In the genomic region with DNA sequence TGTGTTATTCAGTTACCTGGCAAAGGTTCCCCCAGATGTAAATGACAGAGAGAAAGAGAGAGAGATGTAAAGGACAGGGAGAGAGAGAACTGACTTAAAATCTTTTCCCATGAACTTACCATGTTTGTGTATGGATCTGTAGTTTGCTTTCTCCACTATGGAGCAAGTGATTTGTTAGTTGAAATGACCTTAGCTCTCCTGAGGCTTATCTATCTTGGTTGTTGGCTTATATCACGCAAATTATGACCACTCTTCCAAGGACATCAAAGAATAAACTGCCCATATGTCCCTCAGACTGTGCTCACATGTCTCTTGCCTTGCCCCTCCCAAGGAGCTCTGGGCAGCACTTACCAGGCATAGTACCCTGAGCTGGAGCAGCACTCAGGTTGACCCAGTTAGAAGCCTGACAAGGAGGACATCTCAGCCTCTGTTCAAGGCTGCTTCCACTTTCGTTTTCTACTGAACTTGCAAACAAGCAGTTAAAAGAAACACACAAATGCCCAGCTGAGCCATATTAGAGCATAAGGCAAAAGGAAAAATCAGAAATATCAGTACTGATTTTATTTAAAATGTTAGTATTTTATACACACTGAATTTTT, we compare ENCODE assay signal across 8 cellular contexts.
DNase-seq lines count a peak whose midpoint lies in the region; ATAC-seq and TF ChIP-seq lines count a peak whose summit lies in the region.

No MANE protein-coding gene starts in this region.

- H3K36me3 Mint-ChIP-seq in activated T-helper 1 cell treated with anti-CD3 and anti-CD28 coated beads, Interleukin-12 subunit alpha, Interleukin-12 subunit beta, Interleukin-2, Interleukin-4 antibody, amounts not matched to agents 30 ng/mL and 10 ng/mL and 1 ng/mL, durations not matched to agents 14 hours and 24 hours and 36 hours (ENCODE audit: low read depth) = peaks cover 2% of the 10 kb centered on the region
- no peaks in the 10 kb centered on the region for H3K36me3 Mint-ChIP-seq in stimulated activated effector memory CD8-positive, alpha-beta T cell treated with anti-CD3 and anti-CD28 coated beads, Interleukin-12 subunit alpha, Interleukin-12 subunit beta, amount 100 ng/mL, for 72 hours

- H3K9me3 Mint-ChIP-seq in activated T-helper 1 cell treated with anti-CD3 and anti-CD28 coated beads, Interleukin-12 subunit alpha, Interleukin-12 subunit beta, Interleukin-2, Interleukin-4 antibody, amounts not matched to agents 30 ng/mL and 10 ng/mL and 1 ng/mL, durations not matched to agents 14 hours and 24 hours and 36 hours = no peaks in the 10 kb centered on the region
- H3K9me3 Mint-ChIP-seq in stimulated activated effector memory CD8-positive, alpha-beta T cell treated with anti-CD3 and anti-CD28 coated beads, Interleukin-12 subunit alpha, Interleukin-12 subunit beta, amount 100 ng/mL, for 72 hours = no peaks in the 10 kb centered on the region

- intact Hi-C loops in activated T-helper 1 cell treated with anti-CD3 and anti-CD28 coated beads, Interleukin-12 subunit alpha, Interleukin-12 subunit beta, Interleukin-2, Interleukin-4 antibody, amounts not matched to agents 30 ng/mL and 10 ng/mL and 1 ng/mL, durations not matched to agents 14 hours and 24 hours and 36 hours (cut with micrococcal nuclease) = no loop called here

- peak; percentile 4 for DNase-seq in AG09319 (ENCODE audit: extremely low read depth, low read depth)
- DNase-seq in activated T-helper 1 cell treated with anti-CD3 and anti-CD28 coated beads, Interleukin-12 subunit alpha, Interleukin-12 subunit beta, Interleukin-2, Interleukin-4 antibody, amounts not matched to agents 30 ng/mL and 10 ng/mL and 1 ng/mL, durations not matched to agents 14 hours and 24 hours and 36 hours (ENCODE audit: low spot score) = peak; percentile 6
- DNase-seq in stimulated activated effector memory CD8-positive, alpha-beta T cell treated with anti-CD3 and anti-CD28 coated beads, Interleukin-12 subunit alpha, Interleukin-12 subunit beta, amount 100 ng/mL, for 72 hours (ENCODE audit: low spot score in 2 of 2) = no peak
- no peak for DNase-seq in DMS114 treated with DMSO at 0.1 percent for 48 hours (lab: John Stamatoyannopoulos, UW; ENCODE audit: unreplicated experiment)
- no peak for DNase-seq in epidermal melanocyte (ENCODE audit: insufficient read length, low spot score)
- no peak for DNase-seq in cortex of kidney (lab: John Stamatoyannopoulos, UW)

- H3K4me3 Mint-ChIP-seq in activated T-helper 1 cell treated with anti-CD3 and anti-CD28 coated beads, Interleukin-12 subunit alpha, Interleukin-12 subunit beta, Interleukin-2, Interleukin-4 antibody, amounts not matched to agents 30 ng/mL and 10 ng/mL and 1 ng/mL, durations not matched to agents 14 hours and 24 hours and 36 hours = peak overlapping the region; percentile 53
- H3K4me3 Mint-ChIP-seq in stimulated activated effector memory CD8-positive, alpha-beta T cell treated with anti-CD3 and anti-CD28 coated beads, Interleukin-12 subunit alpha, Interleukin-12 subunit beta, amount 100 ng/mL, for 72 hours = peak overlapping the region; percentile 64

- peak; percentile 91 for ATAC-seq in GM18907 (IDR thresholded peaks at IDR 0.05; ENCODE audit: unreplicated experiment)
- peak; percentile 87 for ATAC-seq in HG03095 (IDR thresholded peaks at IDR 0.05; ENCODE audit: unreplicated experiment)
- ATAC-seq in stimulated activated effector memory CD8-positive, alpha-beta T cell treated with anti-CD3 and anti-CD28 coated beads, Interleukin-12 subunit alpha, Interleukin-12 subunit beta, amount 100 ng/mL, for 72 hours = peak; percentile 66

- H3K27me3 Mint-ChIP-seq in activated T-helper 1 cell treated with anti-CD3 and anti-CD28 coated beads, Interleukin-12 subunit alpha, Interleukin-12 subunit beta, Interleukin-2, Interleukin-4 antibody, amounts not matched to agents 30 ng/mL and 10 ng/mL and 1 ng/mL, durations not matched to agents 14 hours and 24 hours and 36 hours (ENCODE audit: insufficient read depth) = peaks cover 7% of the 10 kb centered on the region

- TF ChIP-seq CTCF in AG09319 (IDR thresholded peaks at IDR 0.05; ENCODE audit: low read depth, low read length) = no peak

- H3K4me1 Mint-ChIP-seq in activated T-helper 1 cell treated with anti-CD3 and anti-CD28 coated beads, Interleukin-12 subunit alpha, Interleukin-12 subunit beta, Interleukin-2, Interleukin-4 antibody, amounts not matched to agents 30 ng/mL and 10 ng/mL and 1 ng/mL, durations not matched to agents 14 hours and 24 hours and 36 hours (ENCODE audit: low read depth) = peaks cover 15% of the 10 kb centered on the region
- H3K4me1 Mint-ChIP-seq in stimulated activated effector memory CD8-positive, alpha-beta T cell treated with anti-CD3 and anti-CD28 coated beads, Interleukin-12 subunit alpha, Interleukin-12 subunit beta, amount 100 ng/mL, for 72 hours = peaks cover 19% of the 10 kb centered on the region

- H3K27ac Mint-ChIP-seq in activated T-helper 1 cell treated with anti-CD3 and anti-CD28 coated beads, Interleukin-12 subunit alpha, Interleukin-12 subunit beta, Interleukin-2, Interleukin-4 antibody, amounts not matched to agents 30 ng/mL and 10 ng/mL and 1 ng/mL, durations not matched to agents 14 hours and 24 hours and 36 hours = peak overlapping the region; percentile 77
- peak overlapping the region; percentile 84 for H3K27ac Mint-ChIP-seq in stimulated activated effector memory CD8-positive, alpha-beta T cell treated with anti-CD3 and anti-CD28 coated beads, Interleukin-12 subunit alpha, Interleukin-12 subunit beta, amount 100 ng/mL, for 72 hours

Comparison
In these comparisons a context has a peak if more than half of its experiments do, and no peak if none do; other contexts are left out.
1. DNase-seq: peak in AG09319 (single experiment) and activated T-helper 1 cell treated with anti-CD3 and anti-CD28 coated beads, Interleukin-12 subunit alpha, Interleukin-12 subunit beta, Interleukin-2, Interleukin-4 antibody, amounts not matched to agents 30 ng/mL and 10 ng/mL and 1 ng/mL, durations not matched to agents 14 hours and 24 hours and 36 hours (single experiment); none in stimulated activated effector memory CD8-positive, alpha-beta T cell treated with anti-CD3 and anti-CD28 coated beads, Interleukin-12 subunit alpha, Interleukin-12 subunit beta, amount 100 ng/mL, for 72 hours (0 of 2), DMS114 treated with DMSO at 0.1 percent for 48 hours (single experiment), epidermal melanocyte (single experiment) and cortex of kidney (single experiment).
2. Peak in every context shown above with its lines, with median percentiles within 50 percentile points of each other: ATAC-seq.